Comparison of ENCODE assay signal across 8 cellular contexts in the genomic region with DNA sequence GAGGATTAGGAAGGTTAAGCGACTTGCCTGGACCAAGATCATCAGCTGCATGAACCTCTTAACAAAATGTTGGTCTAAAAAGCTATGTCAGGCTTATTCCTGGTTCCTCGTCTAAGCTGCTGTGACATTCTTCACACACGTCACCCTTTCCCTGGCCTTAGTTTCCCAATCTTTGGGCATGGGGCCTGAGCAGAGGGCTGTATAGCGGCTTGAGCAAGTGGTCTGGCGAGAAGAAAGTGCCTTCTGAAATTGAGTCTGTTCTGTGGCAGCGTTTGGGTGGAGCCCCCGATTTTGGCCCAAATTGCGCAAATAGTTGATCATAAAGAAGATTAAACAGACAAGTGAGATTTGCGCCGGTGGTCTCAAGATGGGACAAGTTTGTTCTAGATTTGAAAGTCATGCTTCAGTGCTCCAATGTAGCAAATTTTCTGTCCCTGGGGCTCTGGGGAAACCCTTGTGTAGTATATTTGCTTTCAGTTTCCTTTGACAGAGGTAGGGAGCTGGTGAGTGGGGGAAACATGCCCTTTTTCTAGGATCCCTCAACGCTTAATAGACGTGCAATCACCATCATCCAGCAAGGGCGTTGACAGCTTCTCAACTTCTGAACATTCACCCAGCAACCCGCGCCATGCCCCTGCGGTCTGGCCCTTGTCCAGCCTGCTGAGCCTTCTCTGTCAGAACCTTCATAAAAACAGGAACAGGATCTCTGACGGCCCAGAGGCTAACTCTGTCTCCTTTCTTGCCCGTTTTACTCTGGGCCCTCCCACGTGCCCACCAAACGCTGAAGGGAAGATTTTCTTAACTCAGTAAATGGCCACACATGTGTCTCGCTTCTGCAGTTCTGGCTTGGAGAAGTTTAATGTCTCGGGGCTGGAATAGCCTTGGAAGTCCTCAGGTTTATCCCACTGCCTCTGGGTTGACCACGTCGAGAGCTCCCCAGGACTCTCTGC. TPM values are rescaled to one million over a fixed set of nuclear protein-coding genes. Genes with fewer than 3 reads are reported as not detected.
DNase-seq lines count a peak whose midpoint lies in the region; ATAC-seq and TF ChIP-seq lines count a peak whose summit lies in the region.

No MANE protein-coding gene starts in this region.

- no peak overlapping the region for H3T11ph ChIP-seq in H9 (ENCODE audit: low read length)

- H3K36me3 ChIP-seq in ascending aorta (no peaks in the 10 kb centered on the region), A673 (ENCODE audit: insufficient read depth, low read length, poor library complexity, severe bottlenecking) (no peaks in the 10 kb centered on the region)

- CTCF ChIA-PET in A673 (lab: Charles Lee) (no interaction called here), RWPE1 (lab: Yijun Ruan, JAX) (interaction anchor here (0.6 to 0.7 kb wide), 3 partner anchors 51 to 934 kb away, joined by 3 to 5 read pairs (median 3); no protein-coding TSS in a partner anchor)

- DNase-seq in H9 (peak; percentile 20), NCI-H226 (peak; percentile 92), ascending aorta (ENCODE audit: low spot score in 2 of 2) (peak; percentile 61 to 80), pons (ENCODE audit: low spot score) (peak; percentile 82), A673 (ENCODE audit: low spot score) (no peak), RWPE1 (ENCODE audit: low spot score) (no peak), NCI-H774 (lab: John Stamatoyannopoulos, UW) (no peak)

- no peak overlapping the region for H3K4ac ChIP-seq in H9 (ENCODE audit: low read depth, low read length)

- H3K9me3 ChIP-seq in H9 (ENCODE audit: control insufficient read depth, low read depth, low read length) (no peaks in the 10 kb centered on the region), ascending aorta (no peaks in the 10 kb centered on the region), A673 (ENCODE audit: low read depth, low read length, poor library complexity, severe bottlenecking) (no peaks in the 10 kb centered on the region)

- H3K79me2 ChIP-seq in H9 (ENCODE audit: insufficient read depth, low read length): no peaks in the 10 kb centered on the region

- H4K91ac ChIP-seq in H9 (ENCODE audit: insufficient read length, low read depth, low read length): no peak overlapping the region

- no peaks in the 10 kb centered on the region for H3K36me3 Mint-ChIP-seq in H9 (ENCODE audit: insufficient read depth in 1 of 3, low read depth in 3 of 3)

- H3K4me1 ChIP-seq in H9 (ENCODE audit: insufficient read depth, low read length) (no peaks in the 10 kb centered on the region), ascending aorta (no peaks in the 10 kb centered on the region), A673 (ENCODE audit: insufficient read depth, low read length, poor library complexity, severe bottlenecking) (no peaks in the 10 kb centered on the region)

- no peak overlapping the region for H2BK120ac ChIP-seq in H9 (ENCODE audit: low read depth, low read length, poor library complexity, severe bottlenecking)

- H3K23me2 ChIP-seq in H9 (ENCODE audit: insufficient read length, low read depth, low read length, poor library complexity, severe bottlenecking): no peaks in the 10 kb centered on the region

- H3K4me3 ChIP-seq in ascending aorta: no peak overlapping the region
- H3K4me3 ChIP-seq in A673 (ENCODE audit: low read depth, low read length, poor library complexity, severe bottlenecking): no peak overlapping the region

- no peaks in the 10 kb centered on the region for H3K79me1 ChIP-seq in H9 (ENCODE audit: insufficient read depth, low read depth, low read length, poor library complexity, severe bottlenecking)

- no peak overlapping the region for H3K9ac ChIP-seq in H9 (ENCODE audit: extremely low read depth, insufficient read length, low read length)

- WGBS in H9 (ENCODE audit: extremely low coverage, insufficient read length, low lambda C conversion rate): no CpG with 5 or more reads among the region's 24 CpGs

- POLR2A ChIA-PET in A673 (lab: Charles Lee; ENCODE audit: low non-redundant PET) (interaction anchor here (0.6 kb wide), 1 partner anchor 328 kb away, joined by 4 read pairs; no protein-coding TSS in a partner anchor), RWPE1 (lab: Yijun Ruan, JAX; ENCODE audit: low non-redundant PET) (no interaction called here)

- no peaks in the 10 kb centered on the region for H4K20me1 ChIP-seq in H9 (ENCODE audit: control insufficient read depth, insufficient read depth, insufficient read length)

- TF ChIP-seq CTCF in H9 (conservative IDR thresholded peaks at IDR 0.05) (no peak), ascending aorta (IDR thresholded peaks at IDR 0.05) (no peak), A673 (conservative IDR thresholded peaks at IDR 0.05; ENCODE audit: low read depth, low read length) (no peak), RWPE1 (conservative IDR thresholded peaks at IDR 0.05; ENCODE audit: low read depth) (no peak)

- H2BK5ac ChIP-seq in H9 (ENCODE audit: insufficient read length, low read length): no peak overlapping the region

- no peak overlapping the region for H2BK12ac ChIP-seq in H9 (ENCODE audit: insufficient read length, low read depth, low read length)

- H4K5ac ChIP-seq in H9 (ENCODE audit: insufficient read length, low read depth, low read length): no peak overlapping the region

- peaks cover 13% of the 10 kb centered on the region for H3K27me3 Mint-ChIP-seq in H9 (ENCODE audit: low read depth)

- peaks cover 12 to 16% of the 10 kb centered on the region in 2 experiments for H3K4me1 Mint-ChIP-seq in H9

- intact Hi-C loops in ascending aorta (cut with DNase I) (no loop called here), A673 (cut with micrococcal nuclease; ENCODE audit: unreplicated experiment) (no loop called here)

- no peak overlapping the region for H2AFZ ChIP-seq in H9 (ENCODE audit: low read length)

- H2AK5ac ChIP-seq in H9 (ENCODE audit: insufficient read length, low read length): no peak overlapping the region

- H3K27ac Mint-ChIP-seq in H9: no peak overlapping the region

- no peak overlapping the region for H4K8ac ChIP-seq in H9 (replicated peaks; ENCODE audit: insufficient read length, low read depth, low read length)

- H2BK15ac ChIP-seq in H9 (ENCODE audit: low read depth, low read length): no peak overlapping the region

- H3K23ac ChIP-seq in H9 (ENCODE audit: insufficient read length, low read depth, low read length): no peak overlapping the region

- H3K18ac ChIP-seq in H9 (ENCODE audit: insufficient read length, low read depth, low read length): no peak overlapping the region

- H3K27ac ChIP-seq in H9 (ENCODE audit: insufficient read length, low read depth, low read length) (no peak overlapping the region), ascending aorta (no peak overlapping the region), A673 (ENCODE audit: low read depth, low read length, poor library complexity, severe bottlenecking) (no peak overlapping the region), RWPE1 (no peak overlapping the region)

- H3K9me3 Mint-ChIP-seq in H9: peaks cover 0 to 3% of the 10 kb centered on the region in 2 experiments; a peak in 1 of 5 replicates

- no peak overlapping the region for H3K14ac ChIP-seq in H9 (ENCODE audit: insufficient read depth, low read length)

- no peak overlapping the region for H3K4me3 Mint-ChIP-seq in H9

- no peak overlapping the region for H3K4me2 ChIP-seq in H9 (ENCODE audit: insufficient read depth, insufficient read length, low read length)

- no TSS peak for BruUV-seq in A673 (replicated peaks; lab: Mats Ljungman, UMichigan)

- no peak overlapping the region for H3K56ac ChIP-seq in H9 (ENCODE audit: insufficient read length, low read depth, low read length)

- H2BK20ac ChIP-seq in H9 (ENCODE audit: low read depth, low read length, poor library complexity, severe bottlenecking): no peak overlapping the region

- no peaks in the 10 kb centered on the region; the same call in 1 of the 2 replicates for H3K27me3 ChIP-seq in H9 (ENCODE audit: insufficient read depth, low read length)
- no peaks in the 10 kb centered on the region for H3K27me3 ChIP-seq in ascending aorta
- peaks cover 18% of the 10 kb centered on the region for H3K27me3 ChIP-seq in A673 (replicated peaks; ENCODE audit: insufficient read depth, low read depth, low read length, poor library complexity)

- ATAC-seq in GM18508 (IDR thresholded peaks at IDR 0.05; ENCODE audit: insufficient read depth, unreplicated experiment): peak; percentile 34

RNA-seq across cellular contexts. Expression of gene CCND2, which starts 58.4 kb away (rescaled TPM):
- total RNA-seq in H9 (2021) (98.2 and 104 TPM in 2 replicates), ascending aorta (150 TPM), A673 (2021) (2.0 and 2.6 TPM in 2 replicates)

Comparison
In these comparisons a context has a peak if more than half of its experiments do, and no peak if none do; other contexts are left out.
1. DNase-seq: peak in H9 (single experiment), NCI-H226 (single experiment), ascending aorta (2 of 2) and pons (single experiment); none in A673 (single experiment), RWPE1 (single experiment) and NCI-H774 (single experiment).
2. RNA of gene CCND2, which starts 58.4 kb away (total RNA-seq): 150 TPM in ascending aorta (single experiment) and 98.2 to 104 TPM in H9; 2.0 to 2.6 TPM in A673; every median in the first group is over 10 times any median in the second.